In the genomic region with DNA sequence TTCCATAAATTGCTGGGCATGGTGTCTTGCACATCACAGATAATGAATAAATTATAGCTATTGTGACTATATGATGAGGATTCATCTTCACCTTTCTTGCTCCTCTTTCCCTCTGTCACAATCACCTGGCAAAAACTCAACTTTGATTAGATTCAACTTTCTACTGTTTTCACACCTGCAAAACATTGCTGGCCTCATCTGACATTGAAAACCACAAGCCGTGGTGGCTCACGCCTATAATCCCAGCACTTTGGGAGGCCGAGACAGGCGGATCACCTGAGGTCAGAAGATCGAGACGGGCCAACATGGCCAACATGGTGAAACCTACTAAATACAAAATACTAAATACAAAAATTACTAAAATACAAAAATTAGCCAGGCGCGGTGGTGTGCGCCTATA, we compare ENCODE assay signal across 26 cellular contexts. TPM values are rescaled to one million over a fixed set of nuclear protein-coding genes. Genes with fewer than 3 reads are reported as not detected.
"Had no signal": no experiment of that assay in that cellular context is flagged by ENCODE, and none has a peak within 500 bp of the region (broad histone marks: within the 10 kb centered on the region; RNA-seq: fewer than 3 reads in every experiment).

No MANE protein-coding gene starts in this region.

- H3K27me3 ChIP-seq: gastrocnemius medialis, heart right ventricle, left lung had no signal

- H3K4me1 ChIP-seq: gastrocnemius medialis, heart right ventricle, left lung had no signal

- ATAC-seq: effector memory CD8-positive, alpha-beta T cell; esophagus mucosa; gastrocnemius medialis; heart right ventricle; left ventricle myocardium superior; naive thymus-derived CD4-positive, alpha-beta T cell had no signal

- H3K4me3 ChIP-seq: coronary artery, gastrocnemius medialis, heart right ventricle, left lung, lung had no signal

- H3K9me3 ChIP-seq: gastrocnemius medialis, heart right ventricle, left lung had no signal

- H3K36me3 ChIP-seq: gastrocnemius medialis, heart right ventricle, left lung had no signal

- H3K27ac ChIP-seq: coronary artery, epithelial cell of prostate, gastrocnemius medialis, heart right ventricle, left lung had no signal

- DNase-seq: effector CD8-positive, alpha-beta T cell; effector memory CD8-positive, alpha-beta T cell; endodermal cell; erythroblast; gastrocnemius medialis; glutamatergic neuron; head of caudate nucleus; heart right ventricle; hippocampal formation; left cardiac atrium; left ventricle myocardium superior; mesendoderm; midbrain; naive thymus-derived CD4-positive, alpha-beta T cell had no signal

- FAIRE-seq: colon, endometrium, keratinocyte had no signal

RNA-seq across cellular contexts. Expression of a gene that starts 12.7 kb away (rescaled TPM):
- total RNA-seq: dermis microvascular lymphatic vessel endothelial cell, esophagus mucosa, glomerular endothelial cell, left lung, lower leg skin, mononuclear cell had no signal
